Comparison of ENCODE assay signal across 1 cellular context in the genomic region with DNA sequence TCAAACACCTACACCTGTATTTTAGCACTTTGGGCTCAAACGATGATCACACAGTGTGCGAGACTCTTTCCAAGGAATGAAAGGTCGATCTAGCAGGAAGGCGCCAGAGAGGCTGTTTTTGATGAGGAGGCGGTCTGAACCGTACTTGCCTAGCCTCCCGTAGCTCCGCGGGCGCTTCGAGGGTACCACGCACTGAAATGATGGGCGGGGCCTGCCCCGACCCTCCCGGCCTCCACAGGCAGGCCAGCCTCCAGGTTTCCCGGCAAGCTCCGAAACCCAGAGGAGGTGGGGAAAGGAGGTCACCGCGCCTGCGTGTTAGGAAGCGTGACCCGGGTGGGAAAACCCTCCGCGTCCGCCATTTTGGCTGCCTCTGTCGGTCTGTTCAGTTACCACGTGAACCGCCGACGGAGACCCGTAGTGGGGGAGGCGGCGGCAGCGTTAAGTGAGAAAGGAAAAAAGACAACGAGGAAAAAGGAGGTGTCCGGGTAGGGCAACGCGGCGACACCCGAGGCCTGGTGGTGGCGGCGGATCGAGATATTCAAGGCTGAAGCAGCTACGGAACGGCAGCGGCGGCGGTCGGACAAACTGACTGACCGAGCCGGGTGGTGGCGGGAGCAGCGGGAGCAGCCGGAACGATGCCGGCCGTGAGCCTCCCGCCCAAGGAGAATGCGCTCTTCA.
TF ChIP-seq lines count a peak whose summit lies in the region.

Gene NAA15 (plus strand): TSS at position 363 of the 678 bp plus-strand sequence. CDS start 273 bp downstream, at position 636.

TF ChIP-seq in SK-N-SH, 30 proteins besides CTCF, POLR2A, EP300 and RAD21 (continued from another document):
- peak; percentile 47; the same call in 1 of the 2 replicates for TF ChIP-seq PBX3 (IDR thresholded peaks at IDR 0.05)
- TF ChIP-seq CHD2 (IDR thresholded peaks at IDR 0.05; ENCODE audit: low read length, partially characterized antibody) = peak; percentile 89
- no peak for TF ChIP-seq RXRA (IDR thresholded peaks at IDR 0.05; ENCODE audit: borderline replicate concordance, low read depth)
- TF ChIP-seq YY1 (IDR thresholded peaks at IDR 0.05; ENCODE audit: low read depth) = peak; percentile 95
- TF ChIP-seq SMC3 (IDR thresholded peaks at IDR 0.05; ENCODE audit: low read depth, low read length) = no peak; the same call in 1 of the 2 replicates
- TF ChIP-seq, protein P1, sequence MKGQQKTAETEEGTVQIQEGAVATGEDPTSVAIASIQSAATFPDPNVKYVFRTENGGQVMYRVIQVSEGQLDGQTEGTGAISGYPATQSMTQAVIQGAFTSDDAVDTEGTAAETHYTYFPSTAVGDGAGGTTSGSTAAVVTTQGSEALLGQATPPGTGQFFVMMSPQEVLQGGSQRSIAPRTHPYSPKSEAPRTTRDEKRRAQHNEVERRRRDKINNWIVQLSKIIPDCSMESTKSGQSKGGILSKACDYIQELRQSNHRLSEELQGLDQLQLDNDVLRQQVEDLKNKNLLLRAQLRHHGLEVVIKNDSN (IDR thresholded peaks at IDR 0.05; ENCODE audit: borderline replicate concordance, low read depth) = peak; percentile 73; the same call in 1 of the 2 replicates
- TF ChIP-seq TAF1 (IDR thresholded peaks at IDR 0.05; ENCODE audit: borderline replicate concordance, low read depth, low read length) = peak; percentile 73; the same call in 1 of the 2 replicates
- TF ChIP-seq JUND (IDR thresholded peaks at IDR 0.05) = no peak
- no peak; the same call in 1 of the 2 replicates for TF ChIP-seq SIN3A (IDR thresholded peaks at IDR 0.05; ENCODE audit: borderline replicate concordance, low read depth, low read length)
- TF ChIP-seq, protein P2, sequence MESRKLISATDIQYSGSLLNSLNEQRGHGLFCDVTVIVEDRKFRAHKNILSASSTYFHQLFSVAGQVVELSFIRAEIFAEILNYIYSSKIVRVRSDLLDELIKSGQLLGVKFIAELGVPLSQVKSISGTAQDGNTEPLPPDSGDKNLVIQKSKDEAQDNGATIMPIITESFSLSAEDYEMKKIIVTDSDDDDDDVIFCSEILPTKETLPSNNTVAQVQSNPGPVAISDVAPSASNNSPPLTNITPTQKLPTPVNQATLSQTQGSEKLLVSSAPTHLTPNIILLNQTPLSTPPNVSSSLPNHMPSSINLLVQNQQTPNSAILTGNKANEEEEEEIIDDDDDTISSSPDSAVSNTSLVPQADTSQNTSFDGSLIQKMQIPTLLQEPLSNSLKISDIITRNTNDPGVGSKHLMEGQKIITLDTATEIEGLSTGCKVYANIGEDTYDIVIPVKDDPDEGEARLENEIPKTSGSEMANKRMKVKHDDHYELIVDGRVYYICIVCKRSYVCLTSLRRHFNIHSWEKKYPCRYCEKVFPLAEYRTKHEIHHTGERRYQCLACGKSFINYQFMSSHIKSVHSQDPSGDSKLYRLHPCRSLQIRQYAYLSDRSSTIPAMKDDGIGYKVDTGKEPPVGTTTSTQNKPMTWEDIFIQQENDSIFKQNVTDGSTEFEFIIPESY (IDR thresholded peaks at IDR 0.05; ENCODE audit: borderline replicate concordance, low read depth) = no peak
- TF ChIP-seq MEF2A (IDR thresholded peaks at IDR 0.05; ENCODE audit: borderline replicate concordance, low read depth) = no peak
- TF ChIP-seq ELF1 (IDR thresholded peaks at IDR 0.05) = no peak
- TF ChIP-seq NFIC (IDR thresholded peaks at IDR 0.05; ENCODE audit: borderline replicate concordance) = no peak
- peak; percentile 58; the same call in 1 of the 2 replicates for TF ChIP-seq RFX5 (IDR thresholded peaks at IDR 0.05; ENCODE audit: low read length)
- no peak for TF ChIP-seq FOXM1 (IDR thresholded peaks at IDR 0.05; ENCODE audit: low read depth)
